In the genomic region with DNA sequence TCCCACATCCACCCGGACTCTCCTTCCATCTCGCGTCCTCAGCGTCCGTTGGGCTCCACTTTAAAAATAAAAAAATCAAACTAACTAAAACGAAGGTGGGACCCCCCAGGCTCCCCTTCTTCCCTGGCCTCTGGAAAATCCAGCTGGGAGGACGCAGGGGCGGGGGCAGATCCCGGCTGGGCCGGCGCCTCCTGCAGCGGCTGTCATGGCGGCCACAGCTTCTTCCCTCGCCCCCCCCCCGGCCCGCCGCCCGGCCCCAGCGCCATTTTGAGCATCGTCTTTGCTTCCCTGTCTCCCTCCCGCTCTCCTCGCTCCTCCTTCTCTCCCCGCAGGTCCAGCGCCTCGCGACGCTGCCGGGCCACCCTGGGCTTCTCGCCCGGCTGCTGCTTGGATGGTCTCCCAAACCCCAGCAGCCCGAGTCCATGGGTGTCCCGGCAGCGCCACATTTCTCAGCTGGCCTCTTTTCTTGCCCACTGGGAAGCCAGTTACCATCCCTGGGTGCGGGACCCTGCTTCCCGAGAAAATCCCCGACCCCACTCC, we compare ENCODE assay signal across 8 cellular contexts. TPM values are rescaled to one million over a fixed set of nuclear protein-coding genes. Genes with fewer than 3 reads are reported as not detected.
DNase-seq lines count a peak whose midpoint lies in the region.

No MANE protein-coding gene starts in this region.

- peaks cover 51% of the 10 kb centered on the region for H3K4me1 ChIP-seq in skeletal muscle satellite cell (ENCODE audit: control insufficient read depth, insufficient read depth, low read length)

- H3K4me3 Mint-ChIP-seq in activated naive CD8-positive, alpha-beta T cell treated with anti-CD3 and anti-CD28 coated beads for 36 hours: peak overlapping the region; percentile 89

- peak; percentile 62 for DNase-seq in COLO668 (lab: John Stamatoyannopoulos, UW; ENCODE audit: unreplicated experiment)
- peak; percentile 38 to 75 for DNase-seq in NCI-H446 (lab: John Stamatoyannopoulos, UW)
- DNase-seq in activated naive CD8-positive, alpha-beta T cell treated with anti-CD3 and anti-CD28 coated beads for 36 hours: peak; percentile 45
- DNase-seq in hepatic stellate cell (ENCODE audit: low spot score): peak; percentile 78
- DNase-seq in NCI-H2196 treated with DMSO at 0.1 percent for 48 hours (lab: John Stamatoyannopoulos, UW; ENCODE audit: unreplicated experiment): no peak
- no peak for DNase-seq in midbrain (lab: John Stamatoyannopoulos, UW)
- no peak for DNase-seq in SIG-M5 treated with dmso at 0.1 percent for 504 hours (lab: John Stamatoyannopoulos, UW; ENCODE audit: unreplicated experiment)

- peaks cover 10% of the 10 kb centered on the region for H3K36me3 Mint-ChIP-seq in activated naive CD8-positive, alpha-beta T cell treated with anti-CD3 and anti-CD28 coated beads for 36 hours

- peaks cover 33% of the 10 kb centered on the region for H3K4me1 Mint-ChIP-seq in activated naive CD8-positive, alpha-beta T cell treated with anti-CD3 and anti-CD28 coated beads for 36 hours

- peaks cover 14% of the 10 kb centered on the region for H3K36me3 ChIP-seq in skeletal muscle satellite cell (ENCODE audit: insufficient read depth, low read length)

- H3K27me3 ChIP-seq in skeletal muscle satellite cell (ENCODE audit: control insufficient read depth, insufficient read depth, low read length): no peaks in the 10 kb centered on the region

- H3K27ac Mint-ChIP-seq in activated naive CD8-positive, alpha-beta T cell treated with anti-CD3 and anti-CD28 coated beads for 36 hours: peak overlapping the region; percentile 99

- H3K9ac ChIP-seq in skeletal muscle satellite cell (ENCODE audit: low read depth, low read length): peak overlapping the region; percentile 99

- peak overlapping the region; percentile 94 for H3K4me3 ChIP-seq in skeletal muscle satellite cell (ENCODE audit: low read length)

- no peaks in the 10 kb centered on the region for H3K9me3 ChIP-seq in skeletal muscle satellite cell (replicated peaks; ENCODE audit: low read length)

- H3K9me3 Mint-ChIP-seq in activated naive CD8-positive, alpha-beta T cell treated with anti-CD3 and anti-CD28 coated beads for 36 hours: no peaks in the 10 kb centered on the region

- H3K4me2 ChIP-seq in skeletal muscle satellite cell (ENCODE audit: low read length): peak overlapping the region; percentile 97

- H3K27me3 Mint-ChIP-seq in activated naive CD8-positive, alpha-beta T cell treated with anti-CD3 and anti-CD28 coated beads for 36 hours: peaks cover 17% of the 10 kb centered on the region

RNA-seq across cellular contexts. Expression of gene HOXB2, which starts 3.3 kb away (rescaled TPM):
- 1 to 10 TPM; 7.4 to 7.7 TPM for total RNA-seq in activated naive CD8-positive, alpha-beta T cell treated with anti-CD3 and anti-CD28 coated beads for 36 hours
- 4.6 and 5.9 TPM in 2 replicates for total RNA-seq in skeletal muscle satellite cell (2012; rRNA removed)

RNA-seq across cellular contexts. Expression of gene HOXB1, which starts 10.8 kb away (rescaled TPM):
- not detected for total RNA-seq in activated naive CD8-positive, alpha-beta T cell treated with anti-CD3 and anti-CD28 coated beads for 36 hours
- not detected in 2 replicates for total RNA-seq in skeletal muscle satellite cell (2012; rRNA removed)

RNA-seq across cellular contexts. Expression of gene HOXB4, which starts 36.5 kb away (rescaled TPM):
- 1 to 10 TPM; 1.3 to 1.9 TPM for total RNA-seq in activated naive CD8-positive, alpha-beta T cell treated with anti-CD3 and anti-CD28 coated beads for 36 hours
- 1.3 and 1.7 TPM in 2 replicates for total RNA-seq in skeletal muscle satellite cell (2012; rRNA removed)

RNA-seq across cellular contexts. Expression of gene HOXB3, which starts 48.4 kb away (rescaled TPM):
- 1 to 10 TPM; 1.4 to 2.0 TPM for total RNA-seq in activated naive CD8-positive, alpha-beta T cell treated with anti-CD3 and anti-CD28 coated beads for 36 hours
- 1.1 and 6.3 TPM in 2 replicates for total RNA-seq in skeletal muscle satellite cell (2012; rRNA removed)

RNA-seq across cellular contexts. Expression of gene HOXB5, which starts 51.9 kb away (rescaled TPM):
- total RNA-seq in activated naive CD8-positive, alpha-beta T cell treated with anti-CD3 and anti-CD28 coated beads for 36 hours: not detected
- under 0.01 TPM in 2 replicates for total RNA-seq in skeletal muscle satellite cell (2012; rRNA removed)

Comparison
In these comparisons a context has a peak if more than half of its experiments do, and no peak if none do; other contexts are left out.
1. DNase-seq: peak in COLO668 (single experiment), NCI-H446 (2 of 2), activated naive CD8-positive, alpha-beta T cell treated with anti-CD3 and anti-CD28 coated beads for 36 hours (single experiment) and hepatic stellate cell (single experiment); none in NCI-H2196 treated with DMSO at 0.1 percent for 48 hours (single experiment), midbrain (single experiment) and SIG-M5 treated with dmso at 0.1 percent for 504 hours (single experiment).